18 cellular contexts compared by ENCODE assay signal in genomic region chr4:168560835-168561210, GRCh38.
A peak's percentile ranks its signal among the peaks of the same experiment; 100 is the strongest.
DNase-seq lines count a peak whose midpoint lies in the region; ATAC-seq and TF ChIP-seq lines count a peak whose summit lies in the region.
"Had no signal": no experiment of that assay in that cellular context is flagged by ENCODE, and none has a peak within 500 bp of the region (broad histone marks: within the 10 kb centered on the region; RNA-seq: fewer than 3 reads in every experiment).

No MANE protein-coding gene starts in this region.

- no peaks in the 10 kb centered on the region for H3K9me3 ChIP-seq in left lung
- no peaks in the 10 kb centered on the region for H3K9me3 ChIP-seq in smooth muscle cell (replicated peaks; ENCODE audit: low read depth)
- H3K9me3 ChIP-seq: heart right ventricle, pancreas, spleen, transverse colon had no signal

- ATAC-seq in left lung (peak; percentile 44), HG03175 (IDR thresholded peaks at IDR 0.05; ENCODE audit: unreplicated experiment) (no peak)
- ATAC-seq: stimulated activated naive B cell treated with anti-CD40 and anti-IgM and Interleukin-4, amounts not matched to agents 10 μg/mL and 1 μg/mL and 100 μg/mL, for 72 hours had no signal

- peaks cover 32% of the 10 kb centered on the region for H3F3A ChIP-seq in smooth muscle cell (ENCODE audit: low read depth)

- H3K27me3 ChIP-seq in left lung (no peaks in the 10 kb centered on the region), smooth muscle cell (ENCODE audit: low read depth) (no peaks in the 10 kb centered on the region)
- H3K27me3 ChIP-seq: heart right ventricle, pancreas, spleen, transverse colon had no signal

- no peaks in the 10 kb centered on the region for H3K79me2 ChIP-seq in smooth muscle cell (ENCODE audit: low read depth)

- DNase-seq in NCI-H510A treated with DMSO at 0.1 percent for 48 hours (lab: John Stamatoyannopoulos, UW) (peak; percentile 52), NCI-H510A (lab: John Stamatoyannopoulos, UW) (no peak), RPMI7951 (ENCODE audit: low read depth) (peak; percentile 42), left lung (no peak), smooth muscle cell (lab: John Stamatoyannopoulos, UW; ENCODE audit: unreplicated experiment) (no peak), D341Med (ENCODE audit: low spot score) (no peak), occipital lobe (lab: John Stamatoyannopoulos, UW) (no peak)
- DNase-seq: activated CD4-positive, alpha-beta T cell treated with anti-CD3 and anti-CD28 coated beads for 36 hours; activated naive CD4-positive, alpha-beta T cell treated with anti-CD3 and anti-CD28 coated beads, Interleukin-2, amount 10 ng/mL, durations not matched to agents 7 days and 5 days; CD4-positive, alpha-beta T cell; heart right ventricle; kidney; spleen; stimulated activated naive B cell treated with anti-CD40 and anti-IgM and Interleukin-4, amounts not matched to agents 10 μg/mL and 1 μg/mL and 100 μg/mL, for 72 hours; transverse colon had no signal

- peak overlapping the region; percentile 51 for H3K9ac ChIP-seq in smooth muscle cell (ENCODE audit: low read depth)

- H3K4me3 ChIP-seq in left lung (no peak overlapping the region), smooth muscle cell (no peak overlapping the region)
- H3K4me3 ChIP-seq: GM12878, heart right ventricle, pancreas, spleen, transverse colon had no signal

- no peaks in the 10 kb centered on the region for H4K20me1 ChIP-seq in smooth muscle cell (ENCODE audit: low read depth)

- TF ChIP-seq CTCF in left lung (IDR thresholded peaks at IDR 0.05) = no peak
- TF ChIP-seq CTCF in smooth muscle cell (IDR thresholded peaks at IDR 0.05; ENCODE audit: borderline replicate concordance, insufficient read depth, poor library complexity, severe bottlenecking) = no peak

- H3K36me3 ChIP-seq in left lung (no peaks in the 10 kb centered on the region), smooth muscle cell (ENCODE audit: low read depth) (no peaks in the 10 kb centered on the region)
- H3K36me3 ChIP-seq: heart right ventricle, pancreas, spleen, transverse colon had no signal

- peak overlapping the region; percentile 65 for H2AFZ ChIP-seq in smooth muscle cell (ENCODE audit: low read depth)

- H3K27ac ChIP-seq in left lung (peak overlapping the region in 1 of 2 donors; percentile 23), smooth muscle cell (ENCODE audit: low read depth) (peak overlapping the region; percentile 86)
- H3K27ac ChIP-seq: pancreas, spleen, transverse colon had no signal

- H3K4me1 ChIP-seq in left lung = no peaks in the 10 kb centered on the region
- H3K4me1 ChIP-seq in smooth muscle cell (ENCODE audit: low read depth) = peaks cover 24% of the 10 kb centered on the region

- intact Hi-C loops in left lung (cut with DNase I) = no loop called here

- peak overlapping the region; percentile 34 for H3K4me2 ChIP-seq in smooth muscle cell

Comparison
In these comparisons a context has a peak if more than half of its experiments do, and no peak if none do; other contexts are left out.
1. DNase-seq: peak in NCI-H510A treated with DMSO at 0.1 percent for 48 hours (single experiment) and RPMI7951 (single experiment); none in NCI-H510A (single experiment), left lung (0 of 2), smooth muscle cell (single experiment), D341Med (single experiment) and occipital lobe (single experiment).